Comparison of ENCODE assay signal across 30 cellular contexts in the genomic region with DNA sequence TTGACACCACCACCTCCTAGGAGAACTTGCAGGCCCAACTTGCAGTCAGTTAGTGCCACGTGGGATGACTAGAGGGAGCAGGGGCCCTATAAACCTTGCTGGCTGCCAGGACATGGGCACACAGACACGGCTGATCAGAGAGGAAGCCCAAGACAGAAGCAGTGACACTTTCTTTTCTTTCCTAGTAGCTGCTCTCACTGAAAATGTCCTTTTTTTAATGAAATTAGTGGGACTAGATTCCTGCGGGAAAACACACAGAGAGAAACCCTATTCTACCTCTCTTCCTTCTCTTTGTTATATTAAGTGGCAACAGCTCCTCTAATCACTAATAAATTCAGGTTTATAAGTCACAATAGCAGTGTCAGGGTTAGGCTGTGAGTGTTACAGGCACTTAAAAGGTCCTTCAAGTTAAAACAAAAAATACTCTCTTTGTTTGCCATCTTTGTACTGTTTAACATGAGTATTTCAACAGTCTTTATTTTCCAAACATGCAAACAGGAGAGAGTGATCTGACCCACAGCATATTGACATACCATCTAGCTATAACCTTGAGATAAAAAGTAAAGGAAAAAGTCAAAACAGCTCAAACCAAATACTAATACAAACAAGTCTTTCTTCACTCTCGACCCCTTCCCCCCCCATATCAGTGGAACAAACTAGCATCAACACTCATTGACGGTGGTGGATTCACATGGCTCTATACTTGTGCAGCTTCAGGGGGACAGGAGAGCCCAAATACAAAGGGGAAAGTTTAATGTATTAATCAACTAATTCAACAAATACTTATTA. TPM values are rescaled to one million over a fixed set of nuclear protein-coding genes. Genes with fewer than 3 reads are reported as not detected.
DNase-seq lines count a peak whose midpoint lies in the region; ATAC-seq, FAIRE-seq and TF ChIP-seq lines count a peak whose summit lies in the region.
"Had no signal": no experiment of that assay in that cellular context is flagged by ENCODE, and none has a peak within 500 bp of the region (broad histone marks: within the 10 kb centered on the region; RNA-seq: fewer than 3 reads in every experiment).

No MANE protein-coding gene starts in this region.

- DNase-seq in cardiac muscle cell (ENCODE audit: low read depth in 1 of 2, low spot score in 1 of 2) (no peak), left ventricle myocardium superior (no peak), H1 (ENCODE audit: low read depth in 1 of 2, low spot score in 2 of 2) (no peak), upper lobe of right lung (no peak)
- DNase-seq: activated CD4-positive, alpha-beta T cell treated with anti-CD3 and anti-CD28 coated beads, Interleukin-2, amount 50 U/mL, for 4 hours; activated naive CD4-positive, alpha-beta T cell treated with Interleukin-2 at 50 U/mL for 16 hours; amniotic stem cell; caudate nucleus; HFFc6; NCI-H1092 treated with DMSO at 0.1 percent for 48 hours; NCI-H2081; NCI-H510A; right cardiac atrium; uterus; WERI-Rb-1 had no signal

- no peak overlapping the region for H2BK5ac ChIP-seq in H1 (ENCODE audit: low read depth, low read length)

- TF ChIP-seq RAD21 in H1 (IDR thresholded peaks at IDR 0.05 in 1 of 2, conservative IDR thresholded peaks at IDR 0.05 in 1 of 2; ENCODE audit: low read depth in 2 of 2, low read length in 2 of 2) = no peak

- no peak overlapping the region for H2BK15ac ChIP-seq in H1 (ENCODE audit: low read length)

- no peaks in the 10 kb centered on the region for H3K27me3 Mint-ChIP-seq in nephron (ENCODE audit: low read depth)

- H3K4me3 ChIP-seq in cardiac muscle cell (no peak overlapping the region), H1 (ENCODE audit: extremely low read depth in 1 of 4, insufficient read depth in 2 of 4, low read depth in 3 of 4, low read length in 4 of 4) (no peak overlapping the region), upper lobe of right lung (no peak overlapping the region)
- H3K4me3 ChIP-seq: SK-N-MC, uterus had no signal

- TF ChIP-seq CTCF in cardiac muscle cell (IDR thresholded peaks at IDR 0.05; ENCODE audit: low read depth, low read length) = no peak
- TF ChIP-seq CTCF in H1 (IDR thresholded peaks at IDR 0.05; ENCODE audit: control extremely low read depth in 1 of 3, insufficient read depth in 1 of 3, low read depth in 1 of 3, low read length in 3 of 3) = no peak
- no peak for TF ChIP-seq CTCF in nephron (IDR thresholded peaks at IDR 0.05; ENCODE audit: unreplicated experiment in 3 of 3)
- TF ChIP-seq CTCF in upper lobe of right lung (IDR thresholded peaks at IDR 0.05) = no peak

- TF ChIP-seq EP300 in H1 (IDR thresholded peaks at IDR 0.05; ENCODE audit: borderline replicate concordance in 1 of 2, low read depth in 2 of 2, low read length in 2 of 2) = no peak

- H2BK12ac ChIP-seq in H1 (ENCODE audit: low read depth, low read length) = no peak overlapping the region

- no peaks in the 10 kb centered on the region for H4K20me1 ChIP-seq in H1 (replicated peaks in 1 of 2; ENCODE audit: control insufficient read depth in 1 of 2, insufficient read depth in 2 of 2, low read length in 2 of 2)

- intact Hi-C loops in left ventricle myocardium superior (cut with micrococcal nuclease) (no loop called here), upper lobe of right lung (cut with DNase I) (no loop called here)

- WGBS in H1 (ENCODE audit: extremely low coverage in 1 of 2, insufficient coverage in 1 of 2, insufficient read length in 1 of 2, insufficient replicate concordance in 2 of 2, low coverage in 1 of 2, low lambda C conversion rate in 2 of 2, missing lambda C conversion rate in 1 of 2), 2 experiments = 78% methylated on average over 5 of the region's 5 CpGs; no CpG with 5 or more reads in 1 of the 2 experiments

- TF ChIP-seq POLR2A in H1 (IDR thresholded peaks at IDR 0.05; ENCODE audit: control extremely low read depth in 1 of 2, low read depth in 2 of 2, low read length in 2 of 2) = no peak

- ATAC-seq in left ventricle myocardium superior (no peak), upper lobe of right lung (peak; percentile 26), HG02623 (IDR thresholded peaks at IDR 0.05; ENCODE audit: unreplicated experiment) (no peak), HG02884 (IDR thresholded peaks at IDR 0.05; ENCODE audit: unreplicated experiment) (no peak), HG02571 (IDR thresholded peaks at IDR 0.05; ENCODE audit: unreplicated experiment) (no peak)
- ATAC-seq: right cardiac atrium had no signal

- H2AK5ac ChIP-seq in H1 (ENCODE audit: low read depth, low read length) = no peak overlapping the region

- H3K27ac Mint-ChIP-seq in nephron = peak overlapping the region; percentile 7 to 74 (median 47)
- H3K27ac Mint-ChIP-seq: HFFc6 had no signal

- H4K5ac ChIP-seq in H1 (ENCODE audit: insufficient read length, low read depth, low read length) = no peak overlapping the region

- no peak overlapping the region for H2BK120ac ChIP-seq in H1 (replicated peaks; ENCODE audit: low read depth, low read length)

- no peak overlapping the region for H3K4me3 Mint-ChIP-seq in nephron
- H3K4me3 Mint-ChIP-seq: HFFc6 had no signal

- H3K4me1 Mint-ChIP-seq in nephron = peaks cover 26% of the 10 kb centered on the region

- no peaks in the 10 kb centered on the region for H3K27me3 ChIP-seq in cardiac muscle cell
- H3K27me3 ChIP-seq in H1 (replicated peaks in 1 of 4; ENCODE audit: control insufficient read depth in 3 of 4, extremely low read depth in 1 of 4, insufficient read depth in 3 of 4, low read length in 3 of 4) = no peaks in the 10 kb centered on the region
- H3K27me3 ChIP-seq in upper lobe of right lung = no peaks in the 10 kb centered on the region
- H3K27me3 ChIP-seq: neutrophil, uterus had no signal

- H3K27ac ChIP-seq in cardiac muscle cell (peak overlapping the region; percentile 65), H1 (ENCODE audit: low read depth, low read length) (no peak overlapping the region), upper lobe of right lung (no peak overlapping the region)
- H3K27ac ChIP-seq: KMS-11, neutrophil, SK-N-MC, uterus, WERI-Rb-1 had no signal

- H3K9ac ChIP-seq in H1 (replicated peaks in 1 of 4; ENCODE audit: extremely low read depth in 1 of 4, low read depth in 3 of 4, low read length in 3 of 4) = no peak overlapping the region
- H3K9ac ChIP-seq: KMS-11 had no signal

- H2BK20ac ChIP-seq in H1 (ENCODE audit: low read length) = no peak overlapping the region

- CTCF ChIA-PET in H1 (lab: Charles Lee; ENCODE audit: partially characterized antibody) = interaction anchor here (1.0 to 3.5 kb wide), 5 partner anchors 10 to 491 kb away, joined by 3 to 25 read pairs (median 4); no protein-coding TSS in a partner anchor

- POLR2A ChIA-PET in H1 (lab: Charles Lee; ENCODE audit: partially characterized antibody) = no interaction called here

- H3K79me1 ChIP-seq in H1 (ENCODE audit: low read depth, low read length) = no peaks in the 10 kb centered on the region

- no peak overlapping the region for H4K91ac ChIP-seq in H1 (replicated peaks; ENCODE audit: insufficient read length, low read length)

- no peak overlapping the region for H4K8ac ChIP-seq in H1 (ENCODE audit: extremely low read depth, insufficient read depth, low read length)

- H3K9me3 ChIP-seq in cardiac muscle cell (ENCODE audit: low read depth) (no peaks in the 10 kb centered on the region), H1 (ENCODE audit: insufficient read depth in 2 of 2, low read depth in 1 of 2, low read length in 1 of 2) (no peaks in the 10 kb centered on the region), upper lobe of right lung (no peaks in the 10 kb centered on the region)
- H3K9me3 ChIP-seq: neutrophil, uterus had no signal

- no peaks in the 10 kb centered on the region for H3K9me3 Mint-ChIP-seq in nephron
- H3K9me3 Mint-ChIP-seq: HFFc6 had no signal

- H2AFZ ChIP-seq in H1 (ENCODE audit: low read length) = peak overlapping the region; percentile 91

- H3K79me2 ChIP-seq in H1 (ENCODE audit: control insufficient read depth in 1 of 2, insufficient read depth in 2 of 2, low read length in 2 of 2) = no peaks in the 10 kb centered on the region

- H3K56ac ChIP-seq in H1 (replicated peaks; ENCODE audit: insufficient read length, low read depth, low read length) = no peak overlapping the region

- FAIRE-seq in H1 (lab: Jason Lieb, UNC) = no peak
- FAIRE-seq: A204.1, frontal cortex had no signal

- H3K23ac ChIP-seq in H1 (ENCODE audit: insufficient read length) = no peak overlapping the region

- H3K18ac ChIP-seq in H1 (ENCODE audit: extremely low read depth, low read length) = no peak overlapping the region

- H3K23me2 ChIP-seq in H1 (ENCODE audit: low read depth, low read length) = no peaks in the 10 kb centered on the region

- no peaks in the 10 kb centered on the region for H3K36me3 Mint-ChIP-seq in nephron (ENCODE audit: low read depth)

- no peak overlapping the region for H3K4ac ChIP-seq in H1 (replicated peaks; ENCODE audit: insufficient read length, low read depth, low read length)

- H3K4me2 ChIP-seq in H1 (ENCODE audit: insufficient read depth in 1 of 2, low read depth in 2 of 2, low read length in 2 of 2) = no peak overlapping the region
- H3K4me2 ChIP-seq: KMS-11 had no signal

- H3K36me3 ChIP-seq in cardiac muscle cell (no peaks in the 10 kb centered on the region), H1 (ENCODE audit: control insufficient read depth in 2 of 4, insufficient read depth in 4 of 4, low read length in 3 of 4) (no peaks in the 10 kb centered on the region), upper lobe of right lung (no peaks in the 10 kb centered on the region)
- H3K36me3 ChIP-seq: neutrophil, uterus, WERI-Rb-1 had no signal

- H3K4me1 ChIP-seq in cardiac muscle cell (ENCODE audit: low read depth) = peaks cover 38% of the 10 kb centered on the region
- H3K4me1 ChIP-seq in H1 (replicated peaks in 1 of 4; ENCODE audit: control insufficient read depth in 3 of 4, insufficient read depth in 4 of 4, low read length in 3 of 4) = peaks cover 0 to 4% (median 2%) of the 10 kb centered on the region in 4 experiments; a peak in 3 of 7 replicates
- H3K4me1 ChIP-seq in upper lobe of right lung = peaks cover 15% of the 10 kb centered on the region
- H3K4me1 ChIP-seq: uterus had no signal

- no peak overlapping the region for H3K14ac ChIP-seq in H1 (ENCODE audit: insufficient read length)

RNA-seq across cellular contexts. Expression of gene TMEM212, which starts 2.1 kb away (rescaled TPM):
- total RNA-seq in cardiac muscle cell = not detected in 2 replicates
- polyA plus RNA-seq in cardiac muscle cell = 0.26 TPM in 1 of 2 replicates, not detected in the other
- not detected for total RNA-seq in left ventricle myocardium superior
- total RNA-seq in H1 (2021; fragmentation: NEBNext Ultra II Directional; extraction: Animal tissue kit (Norgen Biotek cat#: 25700)) = not detected in 2 replicates
- polyA plus RNA-seq in H1 (2011; rRNA removed) = not detected in 2 replicates
- polyA plus RNA-seq in H1 (2011; cell fraction: cytosol; rRNA removed) = not detected
- polyA plus RNA-seq in H1 (2011; cell fraction: nucleus; rRNA removed) = not detected
- not detected in 4 replicates for polyA plus RNA-seq in H1 (2012, experiment 1 of 2)
- polyA plus RNA-seq in H1 (2012, experiment 2 of 2) = not detected
- polyA plus RNA-seq in H1 (2013, experiment 1 of 2) = not detected
- not detected for polyA plus RNA-seq in H1 (2013, experiment 2 of 2)
- not detected in 2 replicates for polyA minus RNA-seq in H1 (2011; rRNA and poly(A)+ RNA removed)
- not detected for polyA minus RNA-seq in H1 (2011; cell fraction: cytosol; rRNA and poly(A)+ RNA removed)
- not detected for polyA minus RNA-seq in H1 (2011; cell fraction: nucleus; rRNA and poly(A)+ RNA removed)
- total RNA-seq in upper lobe of right lung = not detected
- total RNA-seq: frontal cortex; HFFc6; kidney epithelial cell; mononuclear cell; right cardiac atrium; RPMI7951; T-helper 2 cell treated with Interferon-gamma antibody and Interleukin-4, amounts not matched to agents 100 ng/mL and 5 ng/mL, for 36 hours had no signal
- polyA plus RNA-seq: BJ, esophagus, right cardiac atrium had no signal

RNA-seq across cellular contexts. Expression of gene PLD1, which starts 30.7 kb away (rescaled TPM):
- total RNA-seq in cardiac muscle cell (15.7 and 35.1 TPM in 2 replicates), left ventricle myocardium superior (75.1 TPM), upper lobe of right lung (25.4 TPM)
- polyA plus RNA-seq in cardiac muscle cell (18.3 and 35.2 TPM in 2 replicates), H1 (2011; rRNA removed) (0.88 and 1.2 TPM in 2 replicates)
- total RNA-seq in H1 (2021; fragmentation: NEBNext Ultra II Directional; extraction: Animal tissue kit (Norgen Biotek cat#: 25700)) = 2.6 and 3.1 TPM in 2 replicates
- polyA plus RNA-seq in H1 (2011; cell fraction: cytosol; rRNA removed) = 0.80 TPM
- 0.80 TPM for polyA plus RNA-seq in H1 (2011; cell fraction: nucleus; rRNA removed)
- polyA plus RNA-seq in H1 (2012, experiment 1 of 2) = 1.3 to 3.1 TPM (median 1.8 TPM) in 4 replicates
- 0.29 TPM for polyA plus RNA-seq in H1 (2012, experiment 2 of 2)
- polyA plus RNA-seq in H1 (2013, experiment 1 of 2) = 1.3 TPM
- polyA plus RNA-seq in H1 (2013, experiment 2 of 2) = 1.0 TPM
- 3.3 and 3.5 TPM in 2 replicates for polyA minus RNA-seq in H1 (2011; rRNA and poly(A)+ RNA removed)
- polyA minus RNA-seq in H1 (2011; cell fraction: cytosol; rRNA and poly(A)+ RNA removed) = 3.2 TPM
- 4.8 TPM for polyA minus RNA-seq in H1 (2011; cell fraction: nucleus; rRNA and poly(A)+ RNA removed)
